Comparison of ENCODE assay signal across 22 cellular contexts in genomic region chr7:106752345-106752744, GRCh38.
"Had no signal": no experiment of that assay in that cellular context is flagged by ENCODE, and none has a peak within 500 bp of the region (broad histone marks: within the 10 kb centered on the region; RNA-seq: fewer than 3 reads in every experiment).

No MANE protein-coding gene starts in this region.

- H3K4me1 ChIP-seq: uterus had no signal

- H2AFZ ChIP-seq: hepatocyte had no signal

- H3K4me3 ChIP-seq: esophagus muscularis mucosa, hepatocyte, tibial artery, uterus had no signal

- H3K27me3 ChIP-seq: esophagus muscularis mucosa, hepatocyte, tibial artery, uterus had no signal

- H3K36me3 ChIP-seq: esophagus muscularis mucosa, tibial artery, uterus, WERI-Rb-1 had no signal

- H3K79me2 ChIP-seq: hepatocyte had no signal

- ATAC-seq: activated CD8-positive, alpha-beta T cell treated with anti-CD3 and anti-CD28 coated beads for 36 hours; effector memory CD8-positive, alpha-beta T cell; stimulated activated naive CD8-positive, alpha-beta T cell treated with anti-CD3 and anti-CD28 coated beads, Interleukin-15, Interleukin-2, amounts not matched to agents 100 U/mL and 50 U/mL, for 24 hours had no signal

- H3K27ac ChIP-seq: esophagus muscularis mucosa, hepatocyte, tibial artery, uterus, WERI-Rb-1 had no signal

- H3K9me3 ChIP-seq: uterus had no signal

- FAIRE-seq: frontal cortex had no signal

- H3K4me2 ChIP-seq: hepatocyte had no signal

- DNase-seq: activated CD4-positive, alpha-beta T cell treated with anti-CD3 and anti-CD28 coated beads, Interleukin-2, amount 10 ng/mL, durations not matched to agents 7 days and 5 days; activated CD4-positive, CD25-positive, alpha-beta regulatory T cell treated with anti-CD3 and anti-CD28 coated beads, Interleukin-2, amount 50 U/mL, for 72 hours; activated CD8-positive, alpha-beta T cell treated with anti-CD3 and anti-CD28 coated beads for 36 hours; activated gamma-delta T cell treated with Interleukin-2 at 50 U/mL for 16 hours; activated T-cell treated with anti-CD3 and anti-CD28 coated beads, Interleukin-2, amount 50 U/mL, for 1 hour; anterior cingulate cortex; caudate nucleus; effector memory CD8-positive, alpha-beta T cell; glutamatergic neuron; immature natural killer cell; kidney glomerular epithelial cell; nucleus accumbens; retina; stimulated activated CD4-positive, alpha-beta T cell treated with anti-CD3 and anti-CD28 coated beads, Interleukin-4, amount 100 ng/mL, for 24 hours; stimulated activated naive CD8-positive, alpha-beta T cell treated with anti-CD3 and anti-CD28 coated beads, Interleukin-15, Interleukin-2, amounts not matched to agents 100 U/mL and 50 U/mL, for 24 hours; substantia nigra; tibial artery; uterus; WERI-Rb-1 had no signal
